ENCODE assay signal across 8 cellular contexts in the genomic region with DNA sequence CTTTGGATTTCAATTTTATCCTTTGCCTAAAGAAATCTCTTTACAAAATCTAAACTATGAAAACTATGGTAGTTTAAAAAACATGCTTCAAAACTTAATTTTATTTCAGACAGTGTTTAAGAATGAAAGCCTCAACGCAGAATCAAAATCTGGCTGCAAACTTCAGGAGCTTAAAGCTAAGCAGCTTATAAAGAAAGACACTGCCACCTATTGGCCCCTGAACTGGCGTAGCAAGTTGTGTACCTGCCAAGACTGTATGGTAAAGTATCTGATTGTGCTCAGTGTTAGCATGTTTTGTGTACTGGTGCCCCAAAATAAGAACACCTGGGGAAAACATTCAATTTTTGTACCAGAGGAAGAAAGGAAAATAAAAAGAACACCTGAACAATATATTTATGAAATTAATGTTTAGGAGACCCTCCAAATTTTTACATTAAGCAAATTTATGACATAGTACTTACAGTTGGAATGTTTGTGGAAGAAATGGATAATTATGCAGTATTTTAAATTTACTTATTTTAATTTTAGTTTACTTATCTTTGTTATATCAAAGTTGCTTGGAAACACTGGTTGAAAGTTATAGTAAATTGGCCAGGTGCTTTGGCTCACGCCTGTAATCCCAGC. TPM values are rescaled to one million over a fixed set of nuclear protein-coding genes. Genes with fewer than 3 reads are reported as not detected.
DNase-seq lines count a peak whose midpoint lies in the region; ATAC-seq and TF ChIP-seq lines count a peak whose summit lies in the region.

No MANE protein-coding gene starts in this region.

- H3K27me3 Mint-ChIP-seq in activated T-cell treated with anti-CD3 and anti-CD28 coated beads, Interleukin-2, amount 50 U/mL, for 72 hours (ENCODE audit: low read depth) = no peaks in the 10 kb centered on the region

- no peaks in the 10 kb centered on the region for H3K4me1 Mint-ChIP-seq in activated T-cell treated with anti-CD3 and anti-CD28 coated beads, Interleukin-2, amount 50 U/mL, for 72 hours (ENCODE audit: low read depth)

- H3K36me3 ChIP-seq in cardiac muscle cell = peaks cover 42% of the 10 kb centered on the region

- intact Hi-C loops in Right ventricle myocardium superior (cut with DNase I) = no loop called here
- intact Hi-C loops in cardiac septum (cut with DNase I) = no loop called here

- H3K4me1 ChIP-seq in cardiac muscle cell (ENCODE audit: low read depth) = no peaks in the 10 kb centered on the region

- DNase-seq in Right ventricle myocardium superior = no peak
- no peak for DNase-seq in cardiac septum (ENCODE audit: low spot score)
- peak; percentile 75 for DNase-seq in NCI-H69 (lab: John Stamatoyannopoulos, UW)
- DNase-seq in activated T-cell treated with anti-CD3 and anti-CD28 coated beads, Interleukin-2, amount 50 U/mL, for 72 hours = peak; percentile 31 to 45
- DNase-seq in cardiac muscle cell (ENCODE audit: low read depth in 1 of 2, low spot score in 1 of 2) = peak; percentile 72
- peak; percentile 39 for DNase-seq in stimulated activated CD4-positive, alpha-beta T cell treated with anti-CD3 and anti-CD28 coated beads, Interleukin-2, amount 100 ng/mL, for 4 hours (ENCODE audit: low read depth)
- DNase-seq in foreskin melanocyte = no peak

- no peaks in the 10 kb centered on the region for H3K9me3 Mint-ChIP-seq in activated T-cell treated with anti-CD3 and anti-CD28 coated beads, Interleukin-2, amount 50 U/mL, for 72 hours

- no peak overlapping the region for H3K4me3 Mint-ChIP-seq in activated T-cell treated with anti-CD3 and anti-CD28 coated beads, Interleukin-2, amount 50 U/mL, for 72 hours

- H3K9me3 ChIP-seq in cardiac muscle cell (ENCODE audit: low read depth) = no peaks in the 10 kb centered on the region

- H3K27me3 ChIP-seq in cardiac muscle cell = no peaks in the 10 kb centered on the region

- H3K27ac Mint-ChIP-seq in activated T-cell treated with anti-CD3 and anti-CD28 coated beads, Interleukin-2, amount 50 U/mL, for 72 hours = no peak overlapping the region

- peak; percentile 66 for TF ChIP-seq CTCF in cardiac muscle cell (IDR thresholded peaks at IDR 0.05; ENCODE audit: low read depth, low read length)

- H3K4me3 ChIP-seq in cardiac muscle cell = no peak overlapping the region

- ATAC-seq in Right ventricle myocardium superior (ENCODE audit: poor library complexity) (peak; percentile 65), HG03066 (IDR thresholded peaks at IDR 0.05; ENCODE audit: low read depth, unreplicated experiment) (peak; percentile 82)
- peak; percentile 65 to 75 for ATAC-seq in activated T-cell treated with anti-CD3 and anti-CD28 coated beads, Interleukin-2, amount 50 U/mL, for 72 hours (replicated peaks in 1 of 2)

- peaks cover 0 to 24% of the 10 kb centered on the region in 2 donors for H3K36me3 Mint-ChIP-seq in activated T-cell treated with anti-CD3 and anti-CD28 coated beads, Interleukin-2, amount 50 U/mL, for 72 hours (ENCODE audit: insufficient read depth in 2 of 2)

- no peak overlapping the region for H3K27ac ChIP-seq in cardiac muscle cell

RNA-seq across cellular contexts. Expression of a gene that starts 12.2 kb away (rescaled TPM):
- total RNA-seq in Right ventricle myocardium superior (16.1 TPM), cardiac septum (25.2 TPM), cardiac muscle cell (24.6 and 27.2 TPM in 2 replicates)
- 10 to 100 TPM; 35.2 to 36.3 TPM for total RNA-seq in activated T-cell treated with anti-CD3 and anti-CD28 coated beads, Interleukin-2, amount 50 U/mL, for 72 hours
- polyA plus RNA-seq in cardiac muscle cell = 29.1 and 31.9 TPM in 2 replicates

RNA-seq across cellular contexts. Expression of a gene that starts 12.3 kb away (rescaled TPM):
- total RNA-seq in Right ventricle myocardium superior = 16.3 TPM
- total RNA-seq in cardiac septum = 11.8 TPM
- 10 to 100 TPM; 22.3 to 27.8 TPM for total RNA-seq in activated T-cell treated with anti-CD3 and anti-CD28 coated beads, Interleukin-2, amount 50 U/mL, for 72 hours
- 9.2 and 18.1 TPM in 2 replicates for total RNA-seq in cardiac muscle cell
- 22.2 and 24.6 TPM in 2 replicates for polyA plus RNA-seq in cardiac muscle cell

RNA-seq across cellular contexts. Expression of a gene that starts 34.1 kb away (rescaled TPM):
- total RNA-seq in Right ventricle myocardium superior = 21.0 TPM
- 17.3 TPM for total RNA-seq in cardiac septum
- 10 to 100 TPM; 12.9 to 15.4 TPM for total RNA-seq in activated T-cell treated with anti-CD3 and anti-CD28 coated beads, Interleukin-2, amount 50 U/mL, for 72 hours
- 7.5 and 10.5 TPM in 2 replicates for total RNA-seq in cardiac muscle cell
- polyA plus RNA-seq in cardiac muscle cell = 42.3 and 48.9 TPM in 2 replicates

RNA-seq across cellular contexts. Expression of a gene that starts 34.5 kb away (rescaled TPM):
- total RNA-seq in Right ventricle myocardium superior (55.9 TPM), cardiac septum (58.1 TPM), cardiac muscle cell (85.5 and 99.6 TPM in 2 replicates)
- 10 to 100 TPM; 21.1 to 27.5 TPM for total RNA-seq in activated T-cell treated with anti-CD3 and anti-CD28 coated beads, Interleukin-2, amount 50 U/mL, for 72 hours
- 93.2 and 107 TPM in 2 replicates for polyA plus RNA-seq in cardiac muscle cell

Comparison
In these comparisons a context has a peak if more than half of its experiments do, and no peak if none do; other contexts are left out.
1. DNase-seq: peak in NCI-H69 (single experiment), activated T-cell treated with anti-CD3 and anti-CD28 coated beads, Interleukin-2, amount 50 U/mL, for 72 hours (2 of 2), cardiac muscle cell (2 of 2) and stimulated activated CD4-positive, alpha-beta T cell treated with anti-CD3 and anti-CD28 coated beads, Interleukin-2, amount 100 ng/mL, for 4 hours (single experiment); none in Right ventricle myocardium superior (single experiment), cardiac septum (single experiment) and foreskin melanocyte (single experiment).
2. Peak in every context shown above with its lines, with median percentiles within 50 percentile points of each other: ATAC-seq.